ENCODE assay signal across 30 cellular contexts in genomic region chr22:17865183-17866055, GRCh38.
DNase-seq lines count a peak whose midpoint lies in the region; ATAC-seq and TF ChIP-seq lines count a peak whose summit lies in the region.
"Had no signal": no experiment of that assay in that cellular context is flagged by ENCODE, and none has a peak within 500 bp of the region (broad histone marks: within the 10 kb centered on the region; RNA-seq: fewer than 3 reads in every experiment).

No MANE protein-coding gene starts in this region.

- H3K9ac ChIP-seq in rectal smooth muscle tissue (ENCODE audit: low read length): no peak overlapping the region

- peaks cover 49% of the 10 kb centered on the region for H3K4me1 ChIP-seq in left ventricle myocardium inferior
- H3K4me1 ChIP-seq in gastroesophageal sphincter: peaks cover 0 to 43% (median 11%) of the 10 kb centered on the region in 3 donors
- peaks cover 22% of the 10 kb centered on the region for H3K4me1 ChIP-seq in rectal smooth muscle tissue (ENCODE audit: control insufficient read depth, insufficient read depth, low read length)
- H3K4me1 ChIP-seq in foreskin keratinocyte: no peaks in the 10 kb centered on the region
- H3K4me1 ChIP-seq: breast epithelium, HAP-1, lower lobe of right lung, pancreas, SJSA1 had no signal

- no peaks in the 10 kb centered on the region for H3K27me3 ChIP-seq in left ventricle myocardium inferior (ENCODE audit: low read depth)
- H3K27me3 ChIP-seq in gastroesophageal sphincter: no peaks in the 10 kb centered on the region
- no peaks in the 10 kb centered on the region for H3K27me3 ChIP-seq in rectal smooth muscle tissue (ENCODE audit: control insufficient read depth, insufficient read depth, low read length)
- no peaks in the 10 kb centered on the region for H3K27me3 ChIP-seq in foreskin keratinocyte
- H3K27me3 ChIP-seq: breast epithelium, pancreas, SJSA1 had no signal

- 82 to 100% methylated on average over 5 to 6 of the region's 23 CpGs for WGBS in gastroesophageal sphincter (ENCODE audit: low coverage in 1 of 2), 2 donors

- ATAC-seq in left cardiac atrium (no peak), gastroesophageal sphincter (no peak), foreskin keratinocyte (no peak), GM18498 (IDR thresholded peaks at IDR 0.05; ENCODE audit: unreplicated experiment) (no peak)
- ATAC-seq: activated CD4-positive, alpha-beta T cell treated with anti-CD3 and anti-CD28 coated beads for 36 hours; activated CD8-positive, alpha-beta T cell treated with anti-CD3 and anti-CD28 coated beads for 36 hours; lower lobe of right lung; pancreas had no signal

- DNase-seq in left ventricle myocardium inferior (no peak), left cardiac atrium (no peak), iPS-NIHi11 (ENCODE audit: low spot score) (no peak), foreskin keratinocyte (no peak), Ammon's horn (ENCODE audit: low spot score) (no peak)
- DNase-seq: 8988T; activated CD4-positive, alpha-beta T cell treated with anti-CD3 and anti-CD28 coated beads for 36 hours; activated CD8-positive, alpha-beta T cell treated with anti-CD3 and anti-CD28 coated beads for 36 hours; activated naive CD4-positive, alpha-beta T cell treated with anti-CD3 and anti-CD28 coated beads for 36 hours; DMS79 treated with DMSO at 0.1 percent for 48 hours; effector CD8-positive, alpha-beta T cell; GDM1; islet precursor cell; Karpas-422; lower lobe of right lung; MV-4-11; NCI-H1436 treated with DMSO at 0.1 percent for 48 hours; NCI-H774; nephron progenitor cell; pancreas; stimulated activated CD4-positive, alpha-beta T cell treated with anti-CD3 and anti-CD28 coated beads, Interleukin-2, amount 100 ng/mL, for 48 hours; T-helper 9 cell had no signal

- intact Hi-C loops in left ventricle myocardium inferior (cut with micrococcal nuclease) (no loop called here), left cardiac atrium (cut with DNase I) (no loop called here)

- H3K4me3 ChIP-seq in left ventricle myocardium inferior (no peak overlapping the region), gastroesophageal sphincter (peak overlapping the region in 1 of 2 donors; percentile 25), rectal smooth muscle tissue (ENCODE audit: low read length) (no peak overlapping the region)
- H3K4me3 ChIP-seq: breast epithelium, HAP-1, lower lobe of right lung, pancreas, SJSA1 had no signal

- H3K36me3 ChIP-seq in left ventricle myocardium inferior (peaks cover 63% of the 10 kb centered on the region), gastroesophageal sphincter (peaks cover 0 to 76% of the 10 kb centered on the region in 2 donors), rectal smooth muscle tissue (ENCODE audit: control insufficient read depth, insufficient read depth, low read length) (peaks cover 26% of the 10 kb centered on the region)
- H3K36me3 ChIP-seq: breast epithelium had no signal

- H3K27ac ChIP-seq in left ventricle myocardium inferior (replicated peaks) (peak overlapping the region; percentile 75), gastroesophageal sphincter (peak overlapping the region in 3 of 4 donors; percentile 62 to 67 (median 66)), rectal smooth muscle tissue (ENCODE audit: low read depth, low read length) (peak overlapping the region; percentile 45), foreskin keratinocyte (no peak overlapping the region)
- H3K27ac ChIP-seq: breast epithelium, epithelial cell of prostate, lower lobe of right lung, pancreas, SJSA1, VCaP had no signal

- TF ChIP-seq EP300 in gastroesophageal sphincter (IDR thresholded peaks at IDR 0.05): no peak

- TF ChIP-seq POLR2A in gastroesophageal sphincter (IDR thresholded peaks at IDR 0.05): no peak

- H3K9me3 ChIP-seq in left ventricle myocardium inferior (replicated peaks): no peaks in the 10 kb centered on the region
- no peaks in the 10 kb centered on the region for H3K9me3 ChIP-seq in gastroesophageal sphincter
- H3K9me3 ChIP-seq: breast epithelium, HAP-1, lower lobe of right lung, pancreas, SJSA1 had no signal

- TF ChIP-seq CTCF in left ventricle myocardium inferior (IDR thresholded peaks at IDR 0.05; ENCODE audit: borderline replicate concordance) (no peak), gastroesophageal sphincter (IDR thresholded peaks at IDR 0.05) (no peak), foreskin keratinocyte (conservative IDR thresholded peaks at IDR 0.05) (no peak)
